8 cellular contexts compared by ENCODE assay signal in genomic region chr2:159118115-159118858, GRCh38.
DNase-seq lines count a peak whose midpoint lies in the region; ATAC-seq and TF ChIP-seq lines count a peak whose summit lies in the region.

No MANE protein-coding gene starts in this region.

- H3K79me2 ChIP-seq in SU-DHL-6 (ENCODE audit: insufficient read depth, low read length) = no peaks in the 10 kb centered on the region

- peak; percentile 88 to 90 for ATAC-seq in left cardiac atrium
- ATAC-seq in HG02970 (IDR thresholded peaks at IDR 0.05; ENCODE audit: low FRiP score, unreplicated experiment) = no peak

- no peaks in the 10 kb centered on the region for H3K9me2 ChIP-seq in SU-DHL-6 (replicated peaks; ENCODE audit: insufficient read depth, low read length)

- no peaks in the 10 kb centered on the region for H4K20me1 ChIP-seq in SU-DHL-6 (ENCODE audit: low read depth, low read length)

- H2AFZ ChIP-seq in SU-DHL-6 (ENCODE audit: low read depth, low read length, severe bottlenecking) = no peak overlapping the region

- no peaks in the 10 kb centered on the region for H3K27me3 ChIP-seq in SU-DHL-6 (ENCODE audit: low read length)

- peak; percentile 85 for DNase-seq in NAMALWA (ENCODE audit: low spot score)
- DNase-seq in activated naive CD8-positive, alpha-beta T cell treated with anti-CD3 and anti-CD28 coated beads, Interleukin-2, amount 50 U/mL, for 16 hours (ENCODE audit: low read depth, low spot score) = peak; percentile 67
- DNase-seq in left cardiac atrium = peak; percentile 89
- no peak for DNase-seq in retinal pigment epithelial cell (ENCODE audit: low read depth)

- CTCF ChIA-PET in HEK293 (lab: Yijun Ruan, JAX) = interaction anchor here (0.5 to 5.2 kb wide), 62 partner anchors 8 to 1944 kb away, joined by 3 to 78 read pairs (median 4); no protein-coding TSS in a partner anchor

- H3K36me3 ChIP-seq in HEK293 (ENCODE audit: control insufficient read depth in 2 of 2, insufficient read depth in 1 of 2, low read length in 2 of 2) = no peaks in the 10 kb centered on the region
- no peaks in the 10 kb centered on the region for H3K36me3 ChIP-seq in SU-DHL-6 (ENCODE audit: low read length)

- H3K9me3 ChIP-seq in HEK293 (ENCODE audit: control insufficient read depth, insufficient read depth, low read depth, low read length) = no peaks in the 10 kb centered on the region
- no peaks in the 10 kb centered on the region for H3K9me3 ChIP-seq in SU-DHL-6 (ENCODE audit: insufficient read depth, low read length)

- TF ChIP-seq CTCF in GM12872 (IDR thresholded peaks at IDR 0.05; ENCODE audit: insufficient read depth, low read depth, low read length) (peak; percentile 94), HEK293 (tag by site-specific recombination; IDR thresholded peaks at IDR 0.05) (peak; percentile 80), SU-DHL-6 (IDR thresholded peaks at IDR 0.05; ENCODE audit: insufficient read depth, low read length, poor library complexity, severe bottlenecking) (peak; percentile 89), retinal pigment epithelial cell (conservative IDR thresholded peaks at IDR 0.05; ENCODE audit: low read depth, low read length) (peak; percentile 95)

- no peak overlapping the region for H3K4me2 ChIP-seq in SU-DHL-6 (ENCODE audit: low read depth, low read length, poor library complexity, severe bottlenecking)

- H3K9ac ChIP-seq in SU-DHL-6 (ENCODE audit: low read length) = no peak overlapping the region

- H3K4me1 ChIP-seq in HEK293 (ENCODE audit: control insufficient read depth, insufficient read depth, low read length) = peaks cover 6% of the 10 kb centered on the region

- no peak overlapping the region for H3K27ac ChIP-seq in HEK293 (ENCODE audit: extremely low read depth, low read depth, low read length)
- no peak overlapping the region for H3K27ac ChIP-seq in SU-DHL-6 (ENCODE audit: low read depth, low read length)

- no peak overlapping the region for H3K4me3 ChIP-seq in HEK293 (ENCODE audit: low read depth, low read length)
- H3K4me3 ChIP-seq in SU-DHL-6 (ENCODE audit: insufficient read depth, low read length, poor library complexity, severe bottlenecking) = no peak overlapping the region
- H3K4me3 ChIP-seq in retinal pigment epithelial cell (ENCODE audit: low read length) = no peak overlapping the region

- POLR2A ChIA-PET in HEK293 (lab: Yijun Ruan, JAX) = no interaction called here

- intact Hi-C loops in left cardiac atrium (cut with DNase I) = loop anchor here (5.0 kb wide), 3 partner anchors 86 to 211 kb away; partner anchors contain the start of gene TANC1 (in 2 of the 2)

- H3F3A ChIP-seq in SU-DHL-6 (ENCODE audit: insufficient read depth) = no peaks in the 10 kb centered on the region

TF ChIP-seq in HEK293, 187 proteins besides CTCF, POLR2A, EP300 and RAD21:
- TF ChIP-seq ZNF48 (tag by site-specific recombination; IDR thresholded peaks at IDR 0.05) (no peak), ZEB2 (tag by site-specific recombination; IDR thresholded peaks at IDR 0.05) (0 out of 2 replicates have a peak, but pooled peaks have one; percentile 16), ZNF791 (tag by site-specific recombination; IDR thresholded peaks at IDR 0.05) (no peak), ZNF394 (tag by site-specific recombination; IDR thresholded peaks at IDR 0.05; ENCODE audit: borderline replicate concordance) (no peak), ZSCAN16 (tag by site-specific recombination; IDR thresholded peaks at IDR 0.05) (no peak), ZNF280D (tag by site-specific recombination; IDR thresholded peaks at IDR 0.05) (no peak), ZNF654 (tag by site-specific recombination; IDR thresholded peaks at IDR 0.05; ENCODE audit: low read depth) (peak; percentile 88), ZSCAN30 (tag by site-specific recombination; IDR thresholded peaks at IDR 0.05) (0 out of 2 replicates have a peak, but pooled peaks have one; percentile 26), ZNF214 (tag by site-specific recombination; IDR thresholded peaks at IDR 0.05; ENCODE audit: borderline replicate concordance) (no peak), ZNF2 (tag by site-specific recombination; IDR thresholded peaks at IDR 0.05) (peak; percentile 65; the same call in 1 of the 2 replicates), ZNF660 (tag by site-specific recombination; IDR thresholded peaks at IDR 0.05) (no peak), SALL2 (tag by site-specific recombination; IDR thresholded peaks at IDR 0.05; ENCODE audit: borderline replicate concordance) (no peak), SP3 (tag by site-specific recombination; IDR thresholded peaks at IDR 0.05) (no peak), ZNF530 (tag by site-specific recombination; IDR thresholded peaks at IDR 0.05; ENCODE audit: low read depth) (no peak), ZNF423 (tag by site-specific recombination; IDR thresholded peaks at IDR 0.05) (no peak), ZNF639 (tag by site-specific recombination; IDR thresholded peaks at IDR 0.05) (no peak), ZIC2 (tag by site-specific recombination; IDR thresholded peaks at IDR 0.05) (no peak)
